ENCODE assay signal across 10 cellular contexts in genomic region chr11:309979-310572, GRCh38. TPM values are rescaled to one million over a fixed set of nuclear protein-coding genes. Genes with fewer than 3 reads are reported as not detected.
A peak's percentile ranks its signal among the peaks of the same experiment; 100 is the strongest.
DNase-seq lines count a peak whose midpoint lies in the region; ATAC-seq and TF ChIP-seq lines count a peak whose summit lies in the region.
"Not testable (repeated sequence)": the region's sequence is repeated elsewhere in the genome, so short reads cannot be mapped to it uniquely, and the experiment has no call there.
"Had no signal": no experiment of that assay in that cellular context is flagged by ENCODE, and none has a peak within 500 bp of the region (broad histone marks: within the 10 kb centered on the region; RNA-seq: fewer than 3 reads in every experiment).

No MANE protein-coding gene starts in this region.

- peak; percentile 10 to 11 for ATAC-seq in left cardiac atrium

- H3K9me3 ChIP-seq in Peyer's patch; mononuclear cell (ENCODE audit: low read depth, low read length): not testable (repeated sequence)

- TF ChIP-seq POLR2A in Peyer's patch (IDR thresholded peaks at IDR 0.05): not testable (repeated sequence)

- H3K9me3 Mint-ChIP-seq in activated T-helper 2 cell treated with anti-CD3 and anti-CD28 coated beads, Interferon-gamma antibody, Interleukin-2, Interleukin-4, amounts not matched to agents 10 μg/mL and 5 μg/mL and 100 μg/mL, durations not matched to agents 14 hours and 24 hours and 36 hours: not testable (repeated sequence)

- H3K4me3 ChIP-seq in GM08714 (ENCODE audit: low read length) (peak overlapping the region; percentile 37; the same call in 1 of the 2 replicates), Peyer's patch (peak overlapping the region; percentile 5 to 56 (median 44)), coronary artery (peak overlapping the region; percentile 73), mononuclear cell (ENCODE audit: low read length) (peak overlapping the region; percentile 48), retinal pigment epithelial cell (ENCODE audit: low read length) (peak overlapping the region; percentile 22), urinary bladder (ENCODE audit: low read depth, low read length) (peak overlapping the region; percentile 42)

- H3K4me3 Mint-ChIP-seq in activated T-helper 2 cell treated with anti-CD3 and anti-CD28 coated beads, Interferon-gamma antibody, Interleukin-2, Interleukin-4, amounts not matched to agents 10 μg/mL and 5 μg/mL and 100 μg/mL, durations not matched to agents 14 hours and 24 hours and 36 hours (ENCODE audit: low read depth): peak overlapping the region; percentile 95

- peaks cover 33% of the 10 kb centered on the region for H3K4me1 Mint-ChIP-seq in activated T-helper 2 cell treated with anti-CD3 and anti-CD28 coated beads, Interferon-gamma antibody, Interleukin-2, Interleukin-4, amounts not matched to agents 10 μg/mL and 5 μg/mL and 100 μg/mL, durations not matched to agents 14 hours and 24 hours and 36 hours (ENCODE audit: low read depth)

- H3K27me3 Mint-ChIP-seq in activated T-helper 2 cell treated with anti-CD3 and anti-CD28 coated beads, Interferon-gamma antibody, Interleukin-2, Interleukin-4, amounts not matched to agents 10 μg/mL and 5 μg/mL and 100 μg/mL, durations not matched to agents 14 hours and 24 hours and 36 hours (ENCODE audit: low read depth): not testable (repeated sequence)

- peaks cover 38% of the 10 kb centered on the region for H3K36me3 Mint-ChIP-seq in activated T-helper 2 cell treated with anti-CD3 and anti-CD28 coated beads, Interferon-gamma antibody, Interleukin-2, Interleukin-4, amounts not matched to agents 10 μg/mL and 5 μg/mL and 100 μg/mL, durations not matched to agents 14 hours and 24 hours and 36 hours (ENCODE audit: low read depth)

- H3K27me3 ChIP-seq in Peyer's patch; mononuclear cell (ENCODE audit: insufficient read depth, low read length): not testable (repeated sequence)

- intact Hi-C loops in activated T-helper 2 cell treated with anti-CD3 and anti-CD28 coated beads, Interferon-gamma antibody, Interleukin-2, Interleukin-4, amounts not matched to agents 10 μg/mL and 5 μg/mL and 100 μg/mL, durations not matched to agents 14 hours and 24 hours and 36 hours (cut with micrococcal nuclease): loop anchor here (5.0 kb wide), 1 partner anchor 103 kb away; the partner anchor contains the start of genes BET1L and RIC8A
- intact Hi-C loops in left cardiac atrium (cut with DNase I): loop anchor here (5.0 to 10.0 kb wide), 3 partner anchors 47 to 145 kb away; partner anchors contain the start of genes BET1L (in 1 of the 2), PTDSS2 (in 1 of the 2) and RIC8A (in 1 of the 2)

- DNase-seq in Peyer's patch; activated T-helper 2 cell treated with anti-CD3 and anti-CD28 coated beads, Interferon-gamma antibody, Interleukin-2, Interleukin-4, amounts not matched to agents 10 μg/mL and 5 μg/mL and 100 μg/mL, durations not matched to agents 14 hours and 24 hours and 36 hours (ENCODE audit: low spot score); coronary artery (ENCODE audit: low spot score); left cardiac atrium; retinal pigment epithelial cell (ENCODE audit: low read depth): not testable (repeated sequence)

- peak overlapping the region; percentile 91 for H3K27ac Mint-ChIP-seq in activated T-helper 2 cell treated with anti-CD3 and anti-CD28 coated beads, Interferon-gamma antibody, Interleukin-2, Interleukin-4, amounts not matched to agents 10 μg/mL and 5 μg/mL and 100 μg/mL, durations not matched to agents 14 hours and 24 hours and 36 hours

- H3K36me3 ChIP-seq in Peyer's patch; urinary bladder (ENCODE audit: insufficient read depth): not testable (repeated sequence)

- H3K27ac ChIP-seq in Peyer's patch (peak overlapping the region; percentile 68 to 93 (median 86)), coronary artery (peak overlapping the region; percentile 70 to 89)
- not testable (repeated sequence) for H3K27ac ChIP-seq in urinary bladder (ENCODE audit: low read depth)

- WGBS in urinary bladder: 10% methylated on average over 5 of the region's 18 CpGs

- H3K4me1 ChIP-seq in Peyer's patch: peaks cover 0 to 46% (median 19%) of the 10 kb centered on the region in 4 donors
- peaks cover 69% of the 10 kb centered on the region for H3K4me1 ChIP-seq in mononuclear cell (ENCODE audit: insufficient read depth, low read length)
- H3K4me1 ChIP-seq in urinary bladder (ENCODE audit: insufficient read depth): not testable (repeated sequence)

- TF ChIP-seq CTCF in Peyer's patch (IDR thresholded peaks at IDR 0.05); coronary artery (IDR thresholded peaks at IDR 0.05); retinal pigment epithelial cell (conservative IDR thresholded peaks at IDR 0.05; ENCODE audit: low read depth, low read length): not testable (repeated sequence)

RNA-seq across cellular contexts. Expression of gene IFITM2, which starts 2.5 kb away (rescaled TPM):
- total RNA-seq in Peyer's patch (10 to 100 TPM; 15.6 to 98.2 (median 46.0) TPM), left cardiac atrium (100 to 1,000 TPM; 420 to 494 TPM), mononuclear cell (52.9 TPM), urinary bladder (14.8 TPM)
- 680 and 689 TPM in 2 replicates for total RNA-seq in activated T-helper 2 cell treated with anti-CD3 and anti-CD28 coated beads, Interferon-gamma antibody, Interleukin-2, Interleukin-4, amounts not matched to agents 10 μg/mL and 5 μg/mL and 100 μg/mL, durations not matched to agents 14 hours and 24 hours and 36 hours
- 765 TPM for polyA plus RNA-seq in urinary bladder

RNA-seq across cellular contexts. Expression of gene IFITM1, which starts 3.8 kb away (rescaled TPM):
- total RNA-seq in Peyer's patch (100 to 1,000 TPM in 2 of 4 donors, 10 to 100 TPM in 2; 45.9 to 141 (median 89.6) TPM), left cardiac atrium (100 to 1,000 TPM; 151 to 215 TPM), mononuclear cell (276 TPM), urinary bladder (20.9 TPM)
- 256 and 260 TPM in 2 replicates for total RNA-seq in activated T-helper 2 cell treated with anti-CD3 and anti-CD28 coated beads, Interferon-gamma antibody, Interleukin-2, Interleukin-4, amounts not matched to agents 10 μg/mL and 5 μg/mL and 100 μg/mL, durations not matched to agents 14 hours and 24 hours and 36 hours
- 599 TPM for polyA plus RNA-seq in urinary bladder

RNA-seq across cellular contexts. Expression of gene IFITM3, which starts 10.6 kb away (rescaled TPM):
- 100 to 1,000 TPM in 1 of 4 donors, 10 to 100 TPM in 3; 30.6 to 200 (median 84.7) TPM for total RNA-seq in Peyer's patch
- total RNA-seq in activated T-helper 2 cell treated with anti-CD3 and anti-CD28 coated beads, Interferon-gamma antibody, Interleukin-2, Interleukin-4, amounts not matched to agents 10 μg/mL and 5 μg/mL and 100 μg/mL, durations not matched to agents 14 hours and 24 hours and 36 hours: 3.5 and 3.7 TPM in 2 replicates
- total RNA-seq in left cardiac atrium: 100 to 1,000 TPM; 669 to 779 TPM
- 14.1 TPM for total RNA-seq in mononuclear cell
- 43.2 TPM for total RNA-seq in urinary bladder
- polyA plus RNA-seq in urinary bladder: 2,675 TPM

RNA-seq across cellular contexts. Expression of gene IFITM5, which starts 10.8 kb away (rescaled TPM):
- total RNA-seq in Peyer's patch: not detected
- not detected in 2 replicates for total RNA-seq in activated T-helper 2 cell treated with anti-CD3 and anti-CD28 coated beads, Interferon-gamma antibody, Interleukin-2, Interleukin-4, amounts not matched to agents 10 μg/mL and 5 μg/mL and 100 μg/mL, durations not matched to agents 14 hours and 24 hours and 36 hours
- not detected for total RNA-seq in left cardiac atrium
- total RNA-seq in mononuclear cell: not detected
- total RNA-seq in urinary bladder: not detected
- not detected for polyA plus RNA-seq in urinary bladder
- total RNA-seq: dermis microvascular lymphatic vessel endothelial cell, HT1080 had no signal

RNA-seq across cellular contexts. Expression of gene PGGHG, which starts 21.1 kb away (rescaled TPM):
- 100 to 1,000 TPM in 3 of 4 donors, 10 to 100 TPM in 1; 94.2 to 385 (median 317) TPM for total RNA-seq in Peyer's patch
- total RNA-seq in activated T-helper 2 cell treated with anti-CD3 and anti-CD28 coated beads, Interferon-gamma antibody, Interleukin-2, Interleukin-4, amounts not matched to agents 10 μg/mL and 5 μg/mL and 100 μg/mL, durations not matched to agents 14 hours and 24 hours and 36 hours: 62.0 and 62.8 TPM in 2 replicates
- total RNA-seq in left cardiac atrium: 10 to 100 TPM; 10.8 to 15.8 TPM
- total RNA-seq in mononuclear cell: 85.2 TPM
- total RNA-seq in urinary bladder: 9.5 TPM
- 36.3 TPM for polyA plus RNA-seq in urinary bladder

Comparison
In these comparisons a context has a peak if more than half of its experiments do, and no peak if none do; other contexts are left out.
1. H3K4me3 ChIP-seq: peak in every context shown above with its lines; median percentile 73 in coronary artery; 48 in mononuclear cell; 44 in Peyer's patch; 42 in urinary bladder; 37 in GM08714; 22 in retinal pigment epithelial cell.